ENCODE assay signal across 16 cellular contexts in the genomic region with DNA sequence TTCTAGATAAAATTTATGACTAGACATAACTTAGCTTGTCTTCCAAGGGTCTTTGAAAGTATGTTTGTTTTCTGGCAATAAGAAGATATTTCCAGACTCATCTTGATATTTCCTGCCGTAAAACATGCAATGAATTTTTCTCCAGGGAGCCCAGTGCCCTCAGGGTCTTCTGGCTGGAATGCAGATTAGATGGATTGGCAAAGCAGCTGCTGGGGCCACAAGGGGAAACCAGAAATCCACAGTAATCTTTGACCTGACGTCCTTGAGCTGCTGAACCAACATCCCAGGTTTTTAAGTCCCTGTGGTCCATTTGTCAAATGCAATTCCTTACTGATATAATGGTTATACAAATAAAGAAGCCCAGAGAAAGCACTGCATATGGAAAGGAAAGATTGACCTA.
DNase-seq lines count a peak whose midpoint lies in the region; ATAC-seq and TF ChIP-seq lines count a peak whose summit lies in the region.
"Had no signal": no experiment of that assay in that cellular context is flagged by ENCODE, and none has a peak within 500 bp of the region (broad histone marks: within the 10 kb centered on the region; RNA-seq: fewer than 3 reads in every experiment).

No MANE protein-coding gene starts in this region.

- H3K9me3 Mint-ChIP-seq in osteocyte (ENCODE audit: unreplicated experiment): peaks cover 6% of the 10 kb centered on the region

- no peak for ATAC-seq in HG03097 (IDR thresholded peaks at IDR 0.05; ENCODE audit: low FRiP score, unreplicated experiment)
- no peak for ATAC-seq in HG03095 (IDR thresholded peaks at IDR 0.05; ENCODE audit: unreplicated experiment)
- ATAC-seq: left lobe of liver had no signal

- H3K4me3 Mint-ChIP-seq in osteocyte (ENCODE audit: unreplicated experiment): peak overlapping the region; percentile 15
- H3K4me3 Mint-ChIP-seq: activated naive CD4-positive, alpha-beta T cell treated with anti-CD3 and anti-CD28 coated beads for 36 hours; neural crest cell; stimulated activated naive CD8-positive, alpha-beta T cell treated with anti-CD3 and anti-CD28 coated beads, Interleukin-15, Interleukin-2, amounts not matched to agents 100 ng/mL and 50 ng/mL, for 24 hours had no signal

- no peaks in the 10 kb centered on the region for H3K27me3 Mint-ChIP-seq in osteocyte (ENCODE audit: unreplicated experiment)
- H3K27me3 Mint-ChIP-seq: stimulated activated naive CD8-positive, alpha-beta T cell treated with anti-CD3 and anti-CD28 coated beads, Interleukin-15, Interleukin-2, amounts not matched to agents 100 ng/mL and 50 ng/mL, for 24 hours had no signal

- DNase-seq in EH (ENCODE audit: low read depth): peak; percentile 86
- DNase-seq in M059J (ENCODE audit: low read depth): peak; percentile 75
- peak; percentile 65 for DNase-seq in ecto neural progenitor cell (ENCODE audit: low spot score)
- no peak for DNase-seq in osteocyte (ENCODE audit: extremely low spot score, unreplicated experiment)
- no peak for DNase-seq in ureter (ENCODE audit: low spot score)
- DNase-seq: activated naive CD4-positive, alpha-beta T cell treated with anti-CD3 and anti-CD28 coated beads for 36 hours; cerebellar nuclear complex; erythroblast; hippocampal formation; NCI-H2029; NK-92 treated with Interleukin-12 subunit alpha and Interleukin-12 subunit beta, amount 100 ng/mL, for 24 hours had no signal

- H3K36me3 Mint-ChIP-seq in osteocyte (ENCODE audit: unreplicated experiment): no peaks in the 10 kb centered on the region

- no peak for TF ChIP-seq CTCF in osteocyte (IDR thresholded peaks at IDR 0.05)

- peaks cover 36% of the 10 kb centered on the region for H3K4me1 Mint-ChIP-seq in osteocyte (ENCODE audit: unreplicated experiment)

- H3K27ac Mint-ChIP-seq in osteocyte (ENCODE audit: unreplicated experiment): peak overlapping the region; percentile 84
- H3K27ac Mint-ChIP-seq: activated naive CD4-positive, alpha-beta T cell treated with anti-CD3 and anti-CD28 coated beads for 36 hours; stimulated activated naive CD8-positive, alpha-beta T cell treated with anti-CD3 and anti-CD28 coated beads, Interleukin-15, Interleukin-2, amounts not matched to agents 100 ng/mL and 50 ng/mL, for 24 hours had no signal

Comparison
In these comparisons a context has a peak if more than half of its experiments do, and no peak if none do; other contexts are left out.
1. DNase-seq: peak in EH (single experiment), M059J (single experiment) and ecto neural progenitor cell (single experiment); none in osteocyte (single experiment) and ureter (single experiment).